ENCODE assay signal across 18 cellular contexts in the genomic region with DNA sequence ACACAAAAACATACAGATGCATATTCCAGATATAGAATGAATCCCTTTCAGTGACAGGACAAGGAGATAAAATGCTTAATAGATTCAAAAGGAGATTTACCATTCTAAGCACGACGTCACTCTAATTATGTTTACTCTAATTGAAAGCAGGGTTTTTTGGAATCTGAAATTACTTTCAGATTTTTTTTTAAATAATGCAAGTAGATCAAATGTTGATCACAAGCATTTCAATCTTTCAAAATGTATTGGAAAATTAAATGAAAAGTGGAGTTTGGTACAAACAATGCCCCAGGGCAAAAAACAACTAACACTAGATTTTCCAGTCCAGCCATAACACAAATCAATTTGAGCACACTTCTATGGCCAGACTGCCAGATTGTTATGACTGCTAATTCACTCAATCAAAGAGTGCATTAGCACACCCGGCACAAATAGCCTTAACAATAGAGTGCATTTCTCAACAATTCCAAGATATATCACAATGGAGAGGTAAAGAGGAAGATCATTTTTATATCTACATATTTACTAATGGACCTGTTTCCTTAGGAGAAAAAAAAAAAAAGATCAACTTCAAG.
"Had no signal": no experiment of that assay in that cellular context is flagged by ENCODE, and none has a peak within 500 bp of the region (broad histone marks: within the 10 kb centered on the region; RNA-seq: fewer than 3 reads in every experiment).

No MANE protein-coding gene starts in this region.

- H3K4me3 ChIP-seq: colonic mucosa, esophagus squamous epithelium, thyroid gland had no signal

- DNase-seq: activated CD4-positive, alpha-beta T cell treated with anti-CD3 and anti-CD28 coated beads, Interleukin-2, amount 10 ng/mL, durations not matched to agents 7 days and 5 days; activated CD4-positive, CD25-positive, alpha-beta regulatory T cell; activated CD8-positive, alpha-beta memory T cell treated with anti-CD3 and anti-CD28 coated beads, Interleukin-2, amount 50 U/mL, for 48 hours; activated gamma-delta T cell; activated T-cell treated with anti-CD3 and anti-CD28 coated beads, Interleukin-2, amount 50 U/mL, for 72 hours; caudate nucleus; colonic mucosa; effector CD4-positive, alpha-beta T cell; esophagus squamous epithelium; hypothalamus; left ventricle myocardium superior; naive thymus-derived CD8-positive, alpha-beta T cell; nucleus accumbens; posterior cingulate gyrus; retina; thyroid gland had no signal

- H3K36me3 ChIP-seq: colonic mucosa, esophagus squamous epithelium, thyroid gland had no signal

- FAIRE-seq: TTC549, urothelium cell line had no signal

- H3K27me3 ChIP-seq: colonic mucosa had no signal

- H3K27ac ChIP-seq: colonic mucosa, esophagus squamous epithelium, thyroid gland had no signal

- H3K9me3 ChIP-seq: colonic mucosa, esophagus squamous epithelium, thyroid gland had no signal
